In genomic region chr15:45199136-45199810, GRCh38 we compare ENCODE assay signal across 8 cellular contexts. TPM values are rescaled to one million over a fixed set of nuclear protein-coding genes. Genes with fewer than 3 reads are reported as not detected.
DNase-seq lines count a peak whose midpoint lies in the region; ATAC-seq and TF ChIP-seq lines count a peak whose summit lies in the region.

No MANE protein-coding gene starts in this region.

- POLR2A ChIA-PET in AG04449 (lab: Yijun Ruan, JAX), result interaction anchor here (2.4 kb wide), 1 partner anchor 36 kb away, joined by 9 read pairs; no protein-coding TSS in a partner anchor

- H3K9me3 ChIP-seq in OCI-LY1 (ENCODE audit: low read length) (no peaks in the 10 kb centered on the region), breast epithelium (no peaks in the 10 kb centered on the region)

- no peaks in the 10 kb centered on the region for H3F3A ChIP-seq in OCI-LY1 (ENCODE audit: insufficient read depth, low read length)

- no peaks in the 10 kb centered on the region for H4K20me1 ChIP-seq in OCI-LY1 (ENCODE audit: insufficient read depth, low read length)

- H3K4me2 ChIP-seq in OCI-LY1 (ENCODE audit: low read length), result peak overlapping the region; percentile 99

- TF ChIP-seq POLR2A in breast epithelium (IDR thresholded peaks at IDR 0.05), result no peak

- intact Hi-C loops in breast epithelium (cut with DNase I; ENCODE audit: low total_unique reads), result loop anchor here (10.0 kb wide), 1 partner anchor 206 kb away; a partner anchor contains a TSS

- H3K79me2 ChIP-seq in OCI-LY1 (ENCODE audit: insufficient read depth, low read length), result no peaks in the 10 kb centered on the region

- H3K27me3 ChIP-seq in OCI-LY1 (ENCODE audit: insufficient read depth, low read length) (no peaks in the 10 kb centered on the region), breast epithelium (no peaks in the 10 kb centered on the region)

- no peak for DNase-seq in AG04449 (ENCODE audit: low read depth, low spot score)
- DNase-seq in breast epithelium (ENCODE audit: low spot score in 2 of 2), result peak in 1 of 2 donors; percentile 61
- peak; percentile 49 for DNase-seq in left lobe of liver (ENCODE audit: low spot score)
- peak; percentile 48 for DNase-seq in stimulated activated naive CD8-positive, alpha-beta T cell treated with anti-CD3 and anti-CD28 coated beads, Interleukin-15, Interleukin-2, amounts not matched to agents 100 U/mL and 50 U/mL, for 24 hours
- no peak for DNase-seq in GM13977 (ENCODE audit: low spot score)

- peak overlapping the region; percentile 88 for H3K27ac ChIP-seq in OCI-LY1 (ENCODE audit: low read depth, low read length, poor library complexity, severe bottlenecking)
- H3K27ac ChIP-seq in breast epithelium, result peak overlapping the region; percentile 96 to 98

- no peak for TF ChIP-seq CTCF in AG04449 (IDR thresholded peaks at IDR 0.05; ENCODE audit: insufficient read depth, low read length, missing control alignments)
- TF ChIP-seq CTCF in OCI-LY1 (IDR thresholded peaks at IDR 0.05; ENCODE audit: low read length), result peak; percentile 36; the same call in 1 of the 2 replicates
- no peak for TF ChIP-seq CTCF in breast epithelium (IDR thresholded peaks at IDR 0.05)
- no peak for TF ChIP-seq CTCF in GM13977 (IDR thresholded peaks at IDR 0.05; ENCODE audit: extremely low read depth, insufficient read depth, missing control alignments)

- H3K36me3 ChIP-seq in OCI-LY1 (ENCODE audit: insufficient read depth, low read length) (no peaks in the 10 kb centered on the region), breast epithelium (no peaks in the 10 kb centered on the region)

- ATAC-seq in GM18520 (IDR thresholded peaks at IDR 0.05; ENCODE audit: unreplicated experiment), result peak; percentile 2
- peak; percentile 10 for ATAC-seq in HG03103 (IDR thresholded peaks at IDR 0.05; ENCODE audit: low read depth, unreplicated experiment)
- ATAC-seq in left lobe of liver, result no peak
- no peak for ATAC-seq in stimulated activated naive CD8-positive, alpha-beta T cell treated with anti-CD3 and anti-CD28 coated beads, Interleukin-15, Interleukin-2, amounts not matched to agents 100 U/mL and 50 U/mL, for 24 hours

- H3K9me2 ChIP-seq in OCI-LY1 (ENCODE audit: low read depth, low read length), result no peaks in the 10 kb centered on the region

- H3K4me1 ChIP-seq in OCI-LY1 (ENCODE audit: insufficient read depth, low read length, severe bottlenecking) (peaks cover 20% of the 10 kb centered on the region), breast epithelium (no peaks in the 10 kb centered on the region)

- CTCF ChIA-PET in AG04449 (lab: Yijun Ruan, JAX), result interaction anchor here (0.8 to 8.4 kb wide), 13 partner anchors 8 to 415 kb away, joined by 3 to 107 read pairs (median 4); partner anchors contain the start of gene SHF

- in situ Hi-C loops in GM13977 (cut with MboI; ENCODE audit: low pct_unique_long_range_greater_than_20kb, low sequenced_read_pairs, unreplicated experiment), result no loop called here

- H2AFZ ChIP-seq in OCI-LY1 (ENCODE audit: low read length), result peak overlapping the region; percentile 95

- H3K9ac ChIP-seq in OCI-LY1 (ENCODE audit: low read length), result peak overlapping the region; percentile 84

- peak overlapping the region; percentile 92 for H3K4me3 ChIP-seq in AG04449 (ENCODE audit: low read depth, low read length)
- H3K4me3 ChIP-seq in OCI-LY1 (ENCODE audit: low read depth, low read length, poor library complexity, severe bottlenecking), result peak overlapping the region; percentile 96
- peak overlapping the region; percentile 66 to 79 (median 75) for H3K4me3 ChIP-seq in breast epithelium

RNA-seq across cellular contexts. Expression of gene SHF, which starts 11.5 kb away (rescaled TPM):
- total RNA-seq in breast epithelium (1 to 10 TPM; 5.0 to 9.7 (median 9.5) TPM), left lobe of liver (18.4 TPM)

RNA-seq across cellular contexts. Expression of gene SLC28A2, which starts 52.8 kb away (rescaled TPM):
- total RNA-seq in breast epithelium (not detected), left lobe of liver (0.15 TPM)

Comparison
In these comparisons a context has a peak if more than half of its experiments do, and no peak if none do; other contexts are left out.
1. DNase-seq: peak in left lobe of liver (single experiment) and stimulated activated naive CD8-positive, alpha-beta T cell treated with anti-CD3 and anti-CD28 coated beads, Interleukin-15, Interleukin-2, amounts not matched to agents 100 U/mL and 50 U/mL, for 24 hours (single experiment); none in AG04449 (single experiment) and GM13977 (single experiment).
2. ATAC-seq: peak in GM18520 (single experiment) and HG03103 (single experiment); none in left lobe of liver (single experiment) and stimulated activated naive CD8-positive, alpha-beta T cell treated with anti-CD3 and anti-CD28 coated beads, Interleukin-15, Interleukin-2, amounts not matched to agents 100 U/mL and 50 U/mL, for 24 hours (single experiment).
3. Peak in every context shown above with its lines, with median percentiles within 50 percentile points of each other: H3K4me3 ChIP-seq.